ENCODE assay signal across 9 cellular contexts in the genomic region with DNA sequence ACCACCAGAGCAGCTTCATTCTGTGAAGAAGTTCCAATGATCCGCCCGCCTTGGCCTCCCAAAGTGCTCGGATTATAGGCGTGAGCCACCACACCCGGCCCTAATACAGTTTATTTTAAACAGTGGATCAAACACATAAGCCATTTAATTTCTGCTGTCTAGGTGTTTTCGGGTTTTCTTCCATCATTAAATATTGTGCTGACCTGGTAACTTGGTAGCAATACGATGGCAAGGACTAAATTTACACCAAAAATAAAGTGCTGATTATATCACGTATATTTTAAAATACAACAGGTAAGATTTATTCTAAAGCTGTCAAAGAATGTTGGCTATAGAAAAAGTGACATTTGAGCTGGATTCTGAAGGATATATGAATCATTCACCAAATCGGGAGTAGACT. TPM values are rescaled to one million over a fixed set of nuclear protein-coding genes. Genes with fewer than 3 reads are reported as not detected.
DNase-seq lines count a peak whose midpoint lies in the region; ATAC-seq and TF ChIP-seq lines count a peak whose summit lies in the region.
"Had no signal": no experiment of that assay in that cellular context is flagged by ENCODE, and none has a peak within 500 bp of the region (broad histone marks: within the 10 kb centered on the region; RNA-seq: fewer than 3 reads in every experiment).

No MANE protein-coding gene starts in this region.

- H3K27ac ChIP-seq in CD8-positive, alpha-beta memory T cell (ENCODE audit: low read depth, low read length), result no peak overlapping the region
- H3K27ac ChIP-seq in osteoblast (ENCODE audit: low read depth, low read length) (no peak overlapping the region), aorta (ENCODE audit: low read depth in 1 of 2, low read length in 2 of 2) (no peak overlapping the region)

- no peak overlapping the region for H2AFZ ChIP-seq in osteoblast (ENCODE audit: low read length)

- DNase-seq in CD8-positive, alpha-beta memory T cell, result no peak
- DNase-seq in NT2/D1 (ENCODE audit: low read depth, low spot score) (no peak), endothelial cell (ENCODE audit: low spot score) (no peak), osteoblast (ENCODE audit: insufficient read length, low spot score, missing footprints) (no peak), NCI-H345 treated with DMSO at 0.1 percent for 48 hours (lab: John Stamatoyannopoulos, UW; ENCODE audit: unreplicated experiment) (no peak), aorta (no peak), NCI-H748 (lab: John Stamatoyannopoulos, UW; ENCODE audit: unreplicated experiment) (no peak), superior temporal gyrus (ENCODE audit: extremely low spot score) (no peak)
- DNase-seq: hippocampal formation had no signal

- H3K4me1 ChIP-seq in CD8-positive, alpha-beta memory T cell (ENCODE audit: insufficient read depth, low read length), result peaks cover 34% of the 10 kb centered on the region
- H3K4me1 ChIP-seq in NT2/D1 (ENCODE audit: insufficient read depth, insufficient read length), result no peaks in the 10 kb centered on the region
- H3K4me1 ChIP-seq in osteoblast (ENCODE audit: insufficient read depth, low read length), result peaks cover 10% of the 10 kb centered on the region
- H3K4me1 ChIP-seq in aorta (ENCODE audit: control insufficient read depth in 1 of 2, insufficient read depth in 2 of 2, low read length in 2 of 2), result peaks cover 0 to 3% of the 10 kb centered on the region in 2 donors

- 78% methylated on average over 9 of the region's 9 CpGs for WGBS in aorta, 2 donors

- CTCF ChIA-PET in CD8-positive, alpha-beta memory T cell (lab: Charles Lee), result interaction anchor here (1.6 to 4.3 kb wide), 6 partner anchors 10 to 139 kb away, joined by 4 to 39 read pairs (median 9); a partner anchor contains a TSS

- peak overlapping the region; percentile 91 to 98 (median 96) for H3K4me3 Mint-ChIP-seq in CD8-positive, alpha-beta memory T cell
- peak overlapping the region; percentile 100 for H3K4me3 Mint-ChIP-seq in endothelial cell (ENCODE audit: unreplicated experiment)

- POLR2A ChIA-PET in CD8-positive, alpha-beta memory T cell (lab: Charles Lee), result interaction anchor here (1.0 kb wide), 1 partner anchor 15 kb away, joined by 3 read pairs; no protein-coding TSS in a partner anchor

- no peaks in the 10 kb centered on the region for H3K9me3 ChIP-seq in CD8-positive, alpha-beta memory T cell (ENCODE audit: low read length)
- H3K9me3 ChIP-seq in NT2/D1 (ENCODE audit: insufficient read depth, low read length) (no peaks in the 10 kb centered on the region), osteoblast (ENCODE audit: low read depth, low read length) (no peaks in the 10 kb centered on the region), aorta (ENCODE audit: control insufficient read depth, low read length) (no peaks in the 10 kb centered on the region)

- peaks cover 33% of the 10 kb centered on the region for H4K20me1 ChIP-seq in osteoblast (ENCODE audit: insufficient read depth, low read length)

- TF ChIP-seq CTCF in endothelial cell (IDR thresholded peaks at IDR 0.05; ENCODE audit: unreplicated experiment) (no peak), osteoblast (IDR thresholded peaks at IDR 0.05; ENCODE audit: extremely low read depth, low read depth, low read length) (no peak)

- no peaks in the 10 kb centered on the region for H3K27me3 ChIP-seq in CD8-positive, alpha-beta memory T cell (ENCODE audit: insufficient read depth, low read length, poor library complexity, severe bottlenecking)
- H3K27me3 ChIP-seq in NT2/D1 (ENCODE audit: insufficient read depth, insufficient read length), result no peaks in the 10 kb centered on the region
- H3K27me3 ChIP-seq in osteoblast (ENCODE audit: insufficient read depth, low read length), result no peaks in the 10 kb centered on the region
- no peaks in the 10 kb centered on the region for H3K27me3 ChIP-seq in aorta (ENCODE audit: control insufficient read depth in 1 of 2, insufficient read depth in 2 of 2, low read length in 1 of 2)

- peaks cover 0 to 30% (median 5%) of the 10 kb centered on the region in 3 donors for H3K36me3 Mint-ChIP-seq in CD8-positive, alpha-beta memory T cell
- H3K36me3 Mint-ChIP-seq in endothelial cell (ENCODE audit: low read depth, unreplicated experiment), result peaks cover 7% of the 10 kb centered on the region

- no peaks in the 10 kb centered on the region for H3K36me3 ChIP-seq in CD8-positive, alpha-beta memory T cell (ENCODE audit: insufficient read depth, low read length)
- H3K36me3 ChIP-seq in NT2/D1 (ENCODE audit: insufficient read depth, insufficient read length, low read length) (peaks cover 21% of the 10 kb centered on the region), osteoblast (ENCODE audit: insufficient read depth, low read length) (no peaks in the 10 kb centered on the region), aorta (ENCODE audit: control insufficient read depth in 1 of 2, insufficient read depth in 2 of 2, low read length in 1 of 2) (no peaks in the 10 kb centered on the region)

- H3K4me2 ChIP-seq in osteoblast (ENCODE audit: insufficient read depth, low read length), result peak overlapping the region; percentile 100

- H3K9ac ChIP-seq in NT2/D1 (ENCODE audit: insufficient read length, low read depth), result peak overlapping the region; percentile 38

- intact Hi-C loops in aorta (cut with DNase I), result loop anchor here in 1 of 2 donors (5.0 to 10.0 kb wide), 2 partner anchors 211 to 489 kb away; a partner anchor contains a TSS

- peaks cover 49 to 68% (median 65%) of the 10 kb centered on the region in 3 donors for H3K4me1 Mint-ChIP-seq in CD8-positive, alpha-beta memory T cell
- H3K4me1 Mint-ChIP-seq in endothelial cell (ENCODE audit: unreplicated experiment), result peaks cover 17% of the 10 kb centered on the region

- H3K27ac Mint-ChIP-seq in CD8-positive, alpha-beta memory T cell, result peak overlapping the region in 7 of 8 donors; percentile 3 to 97 (median 96)
- peak overlapping the region; percentile 17 for H3K27ac Mint-ChIP-seq in endothelial cell (ENCODE audit: unreplicated experiment)

- no peaks in the 10 kb centered on the region for H3K9me3 Mint-ChIP-seq in CD8-positive, alpha-beta memory T cell
- no peaks in the 10 kb centered on the region for H3K9me3 Mint-ChIP-seq in endothelial cell (ENCODE audit: unreplicated experiment)

- peaks cover 64% of the 10 kb centered on the region for H3K79me2 ChIP-seq in osteoblast (ENCODE audit: insufficient read depth, low read length)

- H3K27me3 Mint-ChIP-seq in CD8-positive, alpha-beta memory T cell, result peaks cover 0 to 2% of the 10 kb centered on the region in 2 donors
- no peaks in the 10 kb centered on the region for H3K27me3 Mint-ChIP-seq in endothelial cell (ENCODE audit: unreplicated experiment)

- no peak for ATAC-seq in aorta (ENCODE audit: low FRiP score)

- peak overlapping the region; percentile 85 for H3K4me3 ChIP-seq in CD8-positive, alpha-beta memory T cell (ENCODE audit: low read length)
- peak overlapping the region; percentile 88 for H3K4me3 ChIP-seq in NT2/D1 (ENCODE audit: insufficient read length, low read depth)
- H3K4me3 ChIP-seq in osteoblast (ENCODE audit: insufficient read depth, low read length), result peak overlapping the region; percentile 83
- H3K4me3 ChIP-seq in aorta (ENCODE audit: low read length in 2 of 2), result peak overlapping the region in 1 of 2 donors; percentile 95

RNA-seq across cellular contexts. Expression of a gene that starts 1.3 kb away (rescaled TPM):
- total RNA-seq in CD8-positive, alpha-beta memory T cell, result 10 to 100 TPM; 61.1 to 68.1 TPM
- polyA plus RNA-seq in CD8-positive, alpha-beta memory T cell, result 105 TPM
- total RNA-seq in endothelial cell (ENCODE audit: unreplicated experiment) (49.1 TPM), osteoblast (21.2 and 26.1 TPM in 2 replicates), aorta (10 to 100 TPM; 46.1 to 46.9 TPM)
- polyA plus RNA-seq in aorta, result 10 to 100 TPM; 55.2 to 55.3 TPM

RNA-seq across cellular contexts. Expression of a gene that starts 56.1 kb away (rescaled TPM):
- total RNA-seq in CD8-positive, alpha-beta memory T cell, result 10 to 100 TPM; 23.9 to 24.0 TPM
- 7.1 TPM for polyA plus RNA-seq in CD8-positive, alpha-beta memory T cell
- total RNA-seq in endothelial cell (ENCODE audit: unreplicated experiment) (14.6 TPM), osteoblast (8.8 and 9.8 TPM in 2 replicates), aorta (1 to 10 TPM; 5.7 to 6.6 TPM)
- polyA plus RNA-seq in aorta, result 10 to 100 TPM in 1 of 2 donors, 1 to 10 TPM in 1; 9.7 to 13.4 TPM
